ENCODE assay signal across 13 cellular contexts in genomic region chr16:2295056-2295798, GRCh38. TPM values are rescaled to one million over a fixed set of nuclear protein-coding genes. Genes with fewer than 3 reads are reported as not detected.
DNase-seq lines count a peak whose midpoint lies in the region; ATAC-seq, FAIRE-seq and TF ChIP-seq lines count a peak whose summit lies in the region.
"Had no signal": no experiment of that assay in that cellular context is flagged by ENCODE, and none has a peak within 500 bp of the region (broad histone marks: within the 10 kb centered on the region; RNA-seq: fewer than 3 reads in every experiment).

No MANE protein-coding gene starts in this region.

- peak overlapping the region; percentile 57; the same call in 1 of the 2 replicates for H4K8ac ChIP-seq in H1 (ENCODE audit: extremely low read depth, insufficient read depth, low read length)

- H3K14ac ChIP-seq in H1 (ENCODE audit: insufficient read length), result no peak overlapping the region

- H2AK5ac ChIP-seq in H1 (ENCODE audit: low read depth, low read length), result no peak overlapping the region

- H3K36me3 ChIP-seq in H1 (ENCODE audit: control insufficient read depth in 2 of 4, insufficient read depth in 4 of 4, low read length in 3 of 4), result no peaks in the 10 kb centered on the region; a peak in 1 of 8 replicates
- H3K36me3 ChIP-seq in GM23248 (ENCODE audit: low read depth), result no peaks in the 10 kb centered on the region
- H3K36me3 ChIP-seq: MG63, ovary had no signal

- H2BK15ac ChIP-seq in H1 (ENCODE audit: low read length), result no peak overlapping the region

- H3K23ac ChIP-seq in H1 (ENCODE audit: insufficient read length), result no peak overlapping the region

- no peak for TF ChIP-seq EP300 in H1 (IDR thresholded peaks at IDR 0.05; ENCODE audit: borderline replicate concordance in 1 of 2, low read depth in 2 of 2, low read length in 2 of 2)

- CTCF ChIA-PET in H1 (lab: Charles Lee; ENCODE audit: partially characterized antibody), result interaction anchor here (0.8 to 3.4 kb wide), 9 partner anchors 8 to 166 kb away, joined by 3 to 16 read pairs (median 5); no protein-coding TSS in a partner anchor

- H3K9ac ChIP-seq in H1 (replicated peaks in 1 of 4; ENCODE audit: extremely low read depth in 1 of 4, low read depth in 3 of 4, low read length in 3 of 4) (no peak overlapping the region), GM23248 (no peak overlapping the region)
- H3K9ac ChIP-seq: BLaER1 treated with 17β-estradiol and CSF1 and Interleukin-3, amounts not matched to agents 10 nM and 100 nM had no signal

- H3K79me1 ChIP-seq in H1 (ENCODE audit: low read depth, low read length), result no peaks in the 10 kb centered on the region

- H2BK20ac ChIP-seq in H1 (ENCODE audit: low read length), result no peak overlapping the region

- in situ Hi-C loops in GM23248 (cut with MboI), result loop anchor here (10.0 kb wide), 1 partner anchor 60 kb away; no protein-coding TSS in a partner anchor

- H3K56ac ChIP-seq in H1 (replicated peaks; ENCODE audit: insufficient read length, low read depth, low read length), result no peak overlapping the region

- H3K79me2 ChIP-seq in H1 (ENCODE audit: control insufficient read depth in 1 of 2, insufficient read depth in 2 of 2, low read length in 2 of 2) (no peaks in the 10 kb centered on the region), GM23248 (ENCODE audit: insufficient read depth) (no peaks in the 10 kb centered on the region)

- no peak overlapping the region for H2BK12ac ChIP-seq in H1 (ENCODE audit: low read depth, low read length)

- H3K23me2 ChIP-seq in H1 (ENCODE audit: low read depth, low read length), result no peaks in the 10 kb centered on the region

- H2BK120ac ChIP-seq in H1 (replicated peaks; ENCODE audit: low read depth, low read length), result no peak overlapping the region

- no peak for DNase-seq in H1 (ENCODE audit: low read depth in 1 of 2, low spot score in 2 of 2)
- no peak for DNase-seq in GM23248
- no peak for DNase-seq in OCI-M1 (lab: John Stamatoyannopoulos, UW)
- DNase-seq in LoVo (ENCODE audit: low spot score), result no peak
- DNase-seq: central memory CD4-positive, alpha-beta T cell; MG63; ovary; T1000 had no signal

- TF ChIP-seq RAD21 in H1 (IDR thresholded peaks at IDR 0.05 in 1 of 2, conservative IDR thresholded peaks at IDR 0.05 in 1 of 2; ENCODE audit: low read depth in 2 of 2, low read length in 2 of 2), result no peak

- no peak overlapping the region for H2BK5ac ChIP-seq in H1 (ENCODE audit: low read depth, low read length)

- WGBS in H1 (ENCODE audit: extremely low coverage in 1 of 2, insufficient coverage in 1 of 2, insufficient read length in 1 of 2, insufficient replicate concordance in 2 of 2, low coverage in 1 of 2, low lambda C conversion rate in 2 of 2, missing lambda C conversion rate in 1 of 2), 2 experiments, result 92% methylated on average over 20 of the region's 21 CpGs; no CpG with 5 or more reads in 1 of the 2 experiments
- WGBS in GM23248 (ENCODE audit: low coverage in 1 of 2, low lambda C conversion rate in 2 of 2, missing lambda C conversion rate in 2 of 2), 2 experiments, result 74 to 79% methylated on average over 21 of the region's 21 CpGs

- TF ChIP-seq CTCF in H1 (IDR thresholded peaks at IDR 0.05; ENCODE audit: control extremely low read depth in 1 of 3, insufficient read depth in 1 of 3, low read depth in 1 of 3, low read length in 3 of 3), result no peak

- H3K4me1 ChIP-seq in H1 (replicated peaks in 1 of 4; ENCODE audit: control insufficient read depth in 3 of 4, insufficient read depth in 4 of 4, low read length in 3 of 4) (peaks cover 0 to 4% (median 1%) of the 10 kb centered on the region in 4 experiments; a peak in 3 of 7 replicates), GM23248 (ENCODE audit: insufficient read depth) (no peaks in the 10 kb centered on the region)
- H3K4me1 ChIP-seq: left lung had no signal

- H3K27ac ChIP-seq in H1 (ENCODE audit: low read depth, low read length) (no peak overlapping the region), GM23248 (no peak overlapping the region)
- H3K27ac ChIP-seq: BLaER1 treated with 17β-estradiol and CSF1 and Interleukin-3, amounts not matched to agents 10 nM and 100 nM; left lung; ovary; tibial nerve had no signal

- H2AFZ ChIP-seq in H1 (ENCODE audit: low read length), result no peak overlapping the region
- no peak overlapping the region for H2AFZ ChIP-seq in GM23248

- no peaks in the 10 kb centered on the region for H3F3A ChIP-seq in GM23248 (ENCODE audit: insufficient read depth)

- no peak for FAIRE-seq in H1 (lab: Jason Lieb, UNC)

- H4K20me1 ChIP-seq in H1 (replicated peaks in 1 of 2; ENCODE audit: control insufficient read depth in 1 of 2, insufficient read depth in 2 of 2, low read length in 2 of 2), result no peaks in the 10 kb centered on the region
- H4K20me1 ChIP-seq in GM23248 (ENCODE audit: insufficient read depth), result no peaks in the 10 kb centered on the region

- no peaks in the 10 kb centered on the region for H3K27me3 ChIP-seq in H1 (replicated peaks in 1 of 4; ENCODE audit: control insufficient read depth in 3 of 4, extremely low read depth in 1 of 4, insufficient read depth in 3 of 4, low read length in 3 of 4)
- no peaks in the 10 kb centered on the region for H3K27me3 ChIP-seq in GM23248 (replicated peaks; ENCODE audit: insufficient read depth)
- H3K27me3 ChIP-seq: BLaER1 treated with 17β-estradiol and CSF1 and Interleukin-3, amounts not matched to agents 10 nM and 100 nM; left lung; MG63; ovary; tibial nerve had no signal

- H3K18ac ChIP-seq in H1 (ENCODE audit: extremely low read depth, low read length), result no peak overlapping the region

- no peaks in the 10 kb centered on the region for H3K9me2 ChIP-seq in GM23248 (ENCODE audit: insufficient read depth)

- ATAC-seq in GM18517 (IDR thresholded peaks at IDR 0.05; ENCODE audit: unreplicated experiment) (peak; percentile 73), HG03095 (IDR thresholded peaks at IDR 0.05; ENCODE audit: unreplicated experiment) (peak; percentile 73)
- ATAC-seq: left lung had no signal

- H4K91ac ChIP-seq in H1 (replicated peaks; ENCODE audit: insufficient read length, low read length), result no peak overlapping the region

- no peak for TF ChIP-seq POLR2A in H1 (IDR thresholded peaks at IDR 0.05; ENCODE audit: control extremely low read depth in 1 of 2, low read depth in 2 of 2, low read length in 2 of 2)

- no peak overlapping the region for H3K4me2 ChIP-seq in H1 (ENCODE audit: insufficient read depth in 1 of 2, low read depth in 2 of 2, low read length in 2 of 2)
- H3K4me2 ChIP-seq in GM23248 (ENCODE audit: unreplicated experiment), result no peak overlapping the region

- H3K4me3 ChIP-seq in H1 (ENCODE audit: extremely low read depth in 1 of 4, insufficient read depth in 2 of 4, low read depth in 3 of 4, low read length in 4 of 4), result no peak overlapping the region
- no peak overlapping the region for H3K4me3 ChIP-seq in GM23248
- H3K4me3 ChIP-seq: BLaER1 treated with 17β-estradiol and CSF1 and Interleukin-3, amounts not matched to agents 10 nM and 100 nM; left lung; MG63; ovary; tibial nerve had no signal

- no peak overlapping the region for H4K5ac ChIP-seq in H1 (ENCODE audit: insufficient read length, low read depth, low read length)

- no peak overlapping the region for H3K4ac ChIP-seq in H1 (replicated peaks; ENCODE audit: insufficient read length, low read depth, low read length)

- H3K9me3 ChIP-seq in H1 (ENCODE audit: insufficient read depth in 2 of 2, low read depth in 1 of 2, low read length in 1 of 2), result no peaks in the 10 kb centered on the region
- no peaks in the 10 kb centered on the region for H3K9me3 ChIP-seq in GM23248 (ENCODE audit: low read depth)
- H3K9me3 ChIP-seq: BLaER1 treated with 17β-estradiol and CSF1 and Interleukin-3, amounts not matched to agents 10 nM and 100 nM; left lung; MG63; ovary; tibial nerve had no signal

- POLR2A ChIA-PET in H1 (lab: Charles Lee; ENCODE audit: partially characterized antibody), result interaction anchor here (0.6 to 1.7 kb wide), 4 partner anchors 24 to 220 kb away, joined by 3 to 5 read pairs (median 4); no protein-coding TSS in a partner anchor

RNA-seq across cellular contexts. Expression of gene RNPS1, which starts 27.3 kb away (rescaled TPM):
- total RNA-seq in H1 (2021; fragmentation: NEBNext Ultra II Directional; extraction: Animal tissue kit (Norgen Biotek cat#: 25700)), result 330 and 357 TPM in 2 replicates
- polyA plus RNA-seq in H1 (2011; rRNA removed) (350 and 516 TPM in 2 replicates), GM23248 (2016; fragmentation: Nextera tagmentation; extraction: Ambion mirVana) (176 and 181 TPM in 2 replicates)
- 390 TPM for polyA plus RNA-seq in H1 (2011; cell fraction: cytosol; rRNA removed)
- polyA plus RNA-seq in H1 (2011; cell fraction: nucleus; rRNA removed), result 343 TPM
- polyA plus RNA-seq in H1 (2012, experiment 1 of 2), result 265 to 341 TPM (median 323 TPM) in 4 replicates
- 331 TPM for polyA plus RNA-seq in H1 (2012, experiment 2 of 2)
- 282 TPM for polyA plus RNA-seq in H1 (2013, experiment 1 of 2)
- 281 TPM for polyA plus RNA-seq in H1 (2013, experiment 2 of 2)
- polyA minus RNA-seq in H1 (2011; rRNA and poly(A)+ RNA removed), result 137 and 199 TPM in 2 replicates
- polyA minus RNA-seq in H1 (2011; cell fraction: cytosol; rRNA and poly(A)+ RNA removed), result 150 TPM
- 141 TPM for polyA minus RNA-seq in H1 (2011; cell fraction: nucleus; rRNA and poly(A)+ RNA removed)
- total RNA-seq in GM23248 (2014; rRNA removed; shearing (Covaris generic)), result 104 and 115 TPM in 2 replicates

RNA-seq across cellular contexts. Expression of gene ECI1, which starts 43.8 kb away (rescaled TPM):
- total RNA-seq in H1 (2021; fragmentation: NEBNext Ultra II Directional; extraction: Animal tissue kit (Norgen Biotek cat#: 25700)), result 79.5 and 80.0 TPM in 2 replicates
- 151 and 154 TPM in 2 replicates for polyA plus RNA-seq in H1 (2011; rRNA removed)
- polyA plus RNA-seq in H1 (2011; cell fraction: cytosol; rRNA removed), result 133 TPM
- 128 TPM for polyA plus RNA-seq in H1 (2011; cell fraction: nucleus; rRNA removed)
- 67.8 to 120 TPM (median 104 TPM) in 4 replicates for polyA plus RNA-seq in H1 (2012, experiment 1 of 2)
- 83.0 TPM for polyA plus RNA-seq in H1 (2012, experiment 2 of 2)
- polyA plus RNA-seq in H1 (2013, experiment 1 of 2), result 59.9 TPM
- 52.9 TPM for polyA plus RNA-seq in H1 (2013, experiment 2 of 2)
- 20.6 and 24.2 TPM in 2 replicates for polyA minus RNA-seq in H1 (2011; rRNA and poly(A)+ RNA removed)
- 42.8 TPM for polyA minus RNA-seq in H1 (2011; cell fraction: cytosol; rRNA and poly(A)+ RNA removed)
- 39.6 TPM for polyA minus RNA-seq in H1 (2011; cell fraction: nucleus; rRNA and poly(A)+ RNA removed)
- total RNA-seq in GM23248 (2014; rRNA removed; shearing (Covaris generic)), result 53.2 and 92.0 TPM in 2 replicates
- polyA plus RNA-seq in GM23248 (2016; fragmentation: Nextera tagmentation; extraction: Ambion mirVana), result 106 and 116 TPM in 2 replicates

RNA-seq across cellular contexts. Expression of gene ABCA3, which starts 45.3 kb away (rescaled TPM):
- total RNA-seq in H1 (2021; fragmentation: NEBNext Ultra II Directional; extraction: Animal tissue kit (Norgen Biotek cat#: 25700)), result 7.9 TPM in 2 replicates
- 5.7 and 8.8 TPM in 2 replicates for polyA plus RNA-seq in H1 (2011; rRNA removed)
- 6.4 TPM for polyA plus RNA-seq in H1 (2011; cell fraction: cytosol; rRNA removed)
- polyA plus RNA-seq in H1 (2011; cell fraction: nucleus; rRNA removed), result 17.6 TPM
- polyA plus RNA-seq in H1 (2012, experiment 1 of 2), result 4.8 to 8.5 TPM (median 7.4 TPM) in 4 replicates
- 6.6 TPM for polyA plus RNA-seq in H1 (2012, experiment 2 of 2)
- polyA plus RNA-seq in H1 (2013, experiment 1 of 2), result 8.7 TPM
- 8.9 TPM for polyA plus RNA-seq in H1 (2013, experiment 2 of 2)
- polyA minus RNA-seq in H1 (2011; rRNA and poly(A)+ RNA removed), result 7.5 and 10.6 TPM in 2 replicates
- 5.0 TPM for polyA minus RNA-seq in H1 (2011; cell fraction: cytosol; rRNA and poly(A)+ RNA removed)
- polyA minus RNA-seq in H1 (2011; cell fraction: nucleus; rRNA and poly(A)+ RNA removed), result 6.9 TPM
- 0.76 and 2.1 TPM in 2 replicates for total RNA-seq in GM23248 (2014; rRNA removed; shearing (Covaris generic))
- polyA plus RNA-seq in GM23248 (2016; fragmentation: Nextera tagmentation; extraction: Ambion mirVana), result 0.47 and 0.64 TPM in 2 replicates

RNA-seq across cellular contexts. Expression of gene DNASE1L2, which starts 59.0 kb away (rescaled TPM):
- 0.19 and 0.35 TPM in 2 replicates for total RNA-seq in H1 (2021; fragmentation: NEBNext Ultra II Directional; extraction: Animal tissue kit (Norgen Biotek cat#: 25700))
- polyA plus RNA-seq in H1 (2011; rRNA removed), result 0.75 and 0.97 TPM in 2 replicates
- 0.41 TPM for polyA plus RNA-seq in H1 (2011; cell fraction: cytosol; rRNA removed)
- polyA plus RNA-seq in H1 (2011; cell fraction: nucleus; rRNA removed), result 2.0 TPM
- polyA plus RNA-seq in H1 (2012, experiment 1 of 2), result 0.20 to 0.64 TPM (median 0.42 TPM) in 4 replicates
- 0.24 TPM for polyA plus RNA-seq in H1 (2012, experiment 2 of 2)
- polyA plus RNA-seq in H1 (2013, experiment 1 of 2), result 0.28 TPM
- polyA plus RNA-seq in H1 (2013, experiment 2 of 2), result 0.22 TPM
- polyA minus RNA-seq in H1 (2011; rRNA and poly(A)+ RNA removed), result 0.09 and 0.12 TPM in 2 replicates
- not detected for polyA minus RNA-seq in H1 (2011; cell fraction: cytosol; rRNA and poly(A)+ RNA removed)
- polyA minus RNA-seq in H1 (2011; cell fraction: nucleus; rRNA and poly(A)+ RNA removed), result 0.60 TPM
- total RNA-seq in GM23248 (2014; rRNA removed; shearing (Covaris generic)), result 0.13 TPM in 1 of 2 replicates, not detected in the other
- 0.80 and 0.89 TPM in 2 replicates for polyA plus RNA-seq in GM23248 (2016; fragmentation: Nextera tagmentation; extraction: Ambion mirVana)
